Comparison of ENCODE assay signal across 28 cellular contexts in the genomic region with DNA sequence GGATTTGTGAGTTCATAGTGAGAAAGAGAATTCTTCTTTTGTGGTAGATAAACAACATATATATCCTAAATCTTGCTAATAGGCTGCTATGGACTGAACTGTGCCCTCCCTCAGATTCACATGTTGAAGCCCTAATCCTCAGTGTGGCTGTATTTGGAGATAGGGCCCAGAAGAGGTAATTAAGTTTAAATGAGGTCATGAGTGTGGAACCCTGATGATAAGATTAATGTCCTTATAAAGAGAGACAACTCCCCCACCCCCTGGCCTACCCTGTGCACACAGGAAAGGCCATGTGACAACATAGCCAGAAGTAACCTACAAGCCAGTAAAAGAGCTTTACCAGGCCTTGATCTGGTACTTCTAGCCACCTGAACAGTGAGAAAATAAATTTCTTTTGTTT.
DNase-seq lines count a peak whose midpoint lies in the region; TF ChIP-seq lines count a peak whose summit lies in the region.
"Had no signal": no experiment of that assay in that cellular context is flagged by ENCODE, and none has a peak within 500 bp of the region (broad histone marks: within the 10 kb centered on the region; RNA-seq: fewer than 3 reads in every experiment).

No MANE protein-coding gene starts in this region.

- CTCF ChIA-PET in Calu3 (lab: Charles Lee): interaction anchor here (1.1 kb wide), 1 partner anchor 53 kb away, joined by 3 read pairs; no protein-coding TSS in a partner anchor

- H3K9me3 ChIP-seq in testis: no peaks in the 10 kb centered on the region
- H3K9me3 ChIP-seq: adrenal gland, esophagus muscularis mucosa, lower lobe of right lung had no signal

- no peak overlapping the region for H3K4me3 ChIP-seq in testis
- H3K4me3 ChIP-seq: adrenal gland, esophagus muscularis mucosa, lower lobe of right lung had no signal

- H3K27ac Mint-ChIP-seq in Calu3 (ENCODE audit: unreplicated experiment): no peak overlapping the region
- H3K27ac Mint-ChIP-seq: activated CD4-positive, alpha-beta T cell treated with anti-CD3 and anti-CD28 coated beads for 36 hours; activated CD8-positive, alpha-beta T cell treated with anti-CD3 and anti-CD28 coated beads for 36 hours; activated naive CD4-positive, alpha-beta T cell treated with anti-CD3 and anti-CD28 coated beads, Interleukin-2, amount 10 ng/mL, durations not matched to agents 7 days and 5 days; activated T-helper 17 cell treated with anti-CD3 and anti-CD28 coated beads, Interleukin-2, amount 50 U/mL, for 72 hours; naive thymus-derived CD8-positive, alpha-beta T cell; T-helper 17 cell had no signal

- no peaks in the 10 kb centered on the region for H3K27me3 Mint-ChIP-seq in Calu3 (ENCODE audit: unreplicated experiment)
- H3K27me3 Mint-ChIP-seq: activated naive CD4-positive, alpha-beta T cell treated with anti-CD3 and anti-CD28 coated beads, Interleukin-2, amount 10 ng/mL, durations not matched to agents 7 days and 5 days; central memory CD8-positive, alpha-beta T cell had no signal

- no peaks in the 10 kb centered on the region for H3K9me3 Mint-ChIP-seq in Calu3 (ENCODE audit: low read depth, unreplicated experiment)
- H3K9me3 Mint-ChIP-seq: activated CD8-positive, alpha-beta T cell treated with anti-CD3 and anti-CD28 coated beads for 36 hours; activated naive CD4-positive, alpha-beta T cell treated with anti-CD3 and anti-CD28 coated beads, Interleukin-2, amount 10 ng/mL, durations not matched to agents 7 days and 5 days; activated T-helper 17 cell treated with anti-CD3 and anti-CD28 coated beads, Interleukin-2, amount 50 U/mL, for 72 hours; central memory CD8-positive, alpha-beta T cell; naive thymus-derived CD8-positive, alpha-beta T cell had no signal

- H3K27me3 ChIP-seq in testis: no peaks in the 10 kb centered on the region
- H3K27me3 ChIP-seq: adrenal gland, esophagus muscularis mucosa had no signal

- no peaks in the 10 kb centered on the region for H3K36me3 Mint-ChIP-seq in Calu3 (ENCODE audit: insufficient read depth, unreplicated experiment)
- H3K36me3 Mint-ChIP-seq: activated naive CD4-positive, alpha-beta T cell treated with anti-CD3 and anti-CD28 coated beads, Interleukin-2, amount 10 ng/mL, durations not matched to agents 7 days and 5 days; naive thymus-derived CD8-positive, alpha-beta T cell had no signal

- H3K4me1 ChIP-seq in testis: peaks cover 2% of the 10 kb centered on the region
- H3K4me1 ChIP-seq: adrenal gland, esophagus muscularis mucosa, lower lobe of right lung had no signal

- DNase-seq in NCI-H82 (lab: John Stamatoyannopoulos, UW) (peak; percentile 60), NCI-H82 treated with DMSO at 0.1 percent for 48 hours (lab: John Stamatoyannopoulos, UW; ENCODE audit: unreplicated experiment) (no peak), SK-N-DZ (ENCODE audit: low spot score) (peak; percentile 83), erythroblast (lab: John Stamatoyannopoulos, UW) (peak; percentile 92 to 95), testis (peak; percentile 18), Calu3 (no peak), NCI-H2081 treated with DMSO at 0.1 percent for 48 hours (lab: John Stamatoyannopoulos, UW) (no peak), HT-29 (ENCODE audit: low spot score) (no peak)
- DNase-seq: 8988T; activated CD4-positive, alpha-beta T cell treated with anti-CD3 and anti-CD28 coated beads for 36 hours; activated CD8-positive, alpha-beta T cell treated with anti-CD3 and anti-CD28 coated beads for 36 hours; activated naive CD4-positive, alpha-beta T cell treated with anti-CD3 and anti-CD28 coated beads, Interleukin-2, amount 10 ng/mL, durations not matched to agents 7 days and 5 days; adrenal gland; dermis blood vessel endothelial cell; foreskin fibroblast; KG1; kidney; lower lobe of right lung; naive thymus-derived CD8-positive, alpha-beta T cell; NCI-H1092 treated with DMSO at 0.1 percent for 48 hours; NCI-H2081; NCI-H2227 treated with DMSO at 0.1 percent for 48 hours; NCI-H526; stimulated activated CD4-positive, alpha-beta T cell treated with anti-CD3 and anti-CD28 coated beads, Interleukin-4, amount 100 ng/mL, for 24 hours; T-helper 17 cell had no signal

- H3K27ac ChIP-seq in testis: no peak overlapping the region
- H3K27ac ChIP-seq: adrenal gland, esophagus muscularis mucosa, lower lobe of right lung had no signal

- intact Hi-C loops in testis (cut with DNase I; ENCODE audit: low total_unique reads) (no loop called here), Calu3 (cut with micrococcal nuclease; ENCODE audit: unreplicated experiment) (loop anchor here (2.0 to 10.0 kb wide), 4 partner anchors 56 to 511 kb away; no protein-coding TSS in a partner anchor)

- peaks cover 16% of the 10 kb centered on the region for H3K4me1 Mint-ChIP-seq in Calu3 (ENCODE audit: low read depth, unreplicated experiment)
- H3K4me1 Mint-ChIP-seq: activated CD4-positive, alpha-beta T cell treated with anti-CD3 and anti-CD28 coated beads for 36 hours; activated naive CD4-positive, alpha-beta T cell treated with anti-CD3 and anti-CD28 coated beads, Interleukin-2, amount 10 ng/mL, durations not matched to agents 7 days and 5 days; activated T-helper 17 cell treated with anti-CD3 and anti-CD28 coated beads, Interleukin-2, amount 50 U/mL, for 72 hours; central memory CD8-positive, alpha-beta T cell; naive thymus-derived CD8-positive, alpha-beta T cell; T-helper 17 cell had no signal

- TF ChIP-seq POLR2A in erythroblast (IDR thresholded peaks at IDR 0.05; ENCODE audit: low read length): no peak
- no peak for TF ChIP-seq POLR2A in testis (IDR thresholded peaks at IDR 0.05)

- no peak overlapping the region for H3K4me3 Mint-ChIP-seq in Calu3 (ENCODE audit: low read depth, unreplicated experiment)
- H3K4me3 Mint-ChIP-seq: activated CD4-positive, alpha-beta T cell treated with anti-CD3 and anti-CD28 coated beads for 36 hours; activated CD8-positive, alpha-beta T cell treated with anti-CD3 and anti-CD28 coated beads for 36 hours; activated naive CD4-positive, alpha-beta T cell treated with anti-CD3 and anti-CD28 coated beads, Interleukin-2, amount 10 ng/mL, durations not matched to agents 7 days and 5 days; activated T-helper 17 cell treated with anti-CD3 and anti-CD28 coated beads, Interleukin-2, amount 50 U/mL, for 72 hours; central memory CD8-positive, alpha-beta T cell; naive thymus-derived CD8-positive, alpha-beta T cell; T-helper 17 cell had no signal

- BruUV-seq in Calu3 (replicated peaks; lab: Mats Ljungman, UMichigan): no TSS peak

- TF ChIP-seq CTCF in testis (IDR thresholded peaks at IDR 0.05) (no peak), Calu3 (IDR thresholded peaks at IDR 0.05; ENCODE audit: unreplicated experiment) (no peak)

- no peaks in the 10 kb centered on the region for H3K36me3 ChIP-seq in testis (ENCODE audit: low read depth, missing control alignments)
- H3K36me3 ChIP-seq: adrenal gland, esophagus muscularis mucosa, lower lobe of right lung had no signal

Comparison
In these comparisons a context has a peak if more than half of its experiments do, and no peak if none do; other contexts are left out.
1. DNase-seq: peak in NCI-H82 (single experiment), SK-N-DZ (single experiment), erythroblast (2 of 2) and testis (single experiment); none in NCI-H82 treated with DMSO at 0.1 percent for 48 hours (single experiment), Calu3 (single experiment), NCI-H2081 treated with DMSO at 0.1 percent for 48 hours (single experiment) and HT-29 (single experiment).